26 cellular contexts compared by ENCODE assay signal in the genomic region with DNA sequence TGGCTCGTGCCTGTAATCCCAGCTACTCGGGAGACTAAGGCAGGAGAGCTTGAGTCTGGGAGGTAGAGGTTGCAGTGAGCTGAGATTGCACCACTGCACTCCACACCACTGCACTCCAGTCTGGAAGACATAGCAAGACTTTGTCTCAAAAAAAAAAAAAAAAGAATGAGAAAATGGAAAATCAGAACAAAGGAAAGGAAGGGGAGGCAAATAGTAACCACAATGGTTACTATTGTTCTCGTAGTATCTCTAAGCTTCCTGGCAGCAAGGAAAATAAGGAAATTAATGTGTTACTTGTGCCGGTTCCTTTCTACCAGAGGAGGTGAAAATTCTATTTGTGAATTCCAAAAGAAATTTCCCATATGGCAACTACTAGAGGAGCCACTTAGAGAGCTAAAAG. TPM values are rescaled to one million over a fixed set of nuclear protein-coding genes. Genes with fewer than 3 reads are reported as not detected.
"Had no signal": no experiment of that assay in that cellular context is flagged by ENCODE, and none has a peak within 500 bp of the region (broad histone marks: within the 10 kb centered on the region; RNA-seq: fewer than 3 reads in every experiment).

No MANE protein-coding gene starts in this region.

- H3K4me1 ChIP-seq: colonic mucosa, foreskin keratinocyte, heart right ventricle, left lung, psoas muscle, right lobe of liver, suprapubic skin, transverse colon, upper lobe of right lung, uterus had no signal

- DNase-seq: colonic mucosa; effector memory CD8-positive, alpha-beta T cell; foreskin keratinocyte; glutamatergic neuron; heart right ventricle; hippocampal formation; left cardiac atrium; left lung; mesenchymal stem cell; naive thymus-derived CD8-positive, alpha-beta T cell; nephron progenitor cell; occipital lobe; ovary; posterior cingulate gyrus; psoas muscle; right lobe of liver; small intestine; stimulated activated CD4-positive, alpha-beta T cell treated with anti-CD3 and anti-CD28 coated beads, Interleukin-15, amount 100 ng/mL, for 24 hours; stimulated activated CD4-positive, alpha-beta T cell treated with anti-CD3 and anti-CD28 coated beads, Interleukin-2, amount 100 ng/mL, for 48 hours; stimulated activated naive B cell treated with anti-CD40 and anti-IgM and Interleukin-4, amounts not matched to agents 10 μg/mL and 1 μg/mL and 100 μg/mL, for 72 hours; transverse colon; upper lobe of right lung; uterus had no signal

- H3K36me3 ChIP-seq: colonic mucosa, heart right ventricle, left lung, ovary, right lobe of liver, suprapubic skin, transverse colon, upper lobe of right lung, uterus had no signal

- H3K27me3 Mint-ChIP-seq: effector memory CD8-positive, alpha-beta T cell; stimulated activated naive B cell treated with anti-CD40 and anti-IgM and Interleukin-4, amounts not matched to agents 10 μg/mL and 1 μg/mL and 100 μg/mL, for 72 hours had no signal

- H3K27ac ChIP-seq: colonic mucosa, epithelial cell of prostate, foreskin keratinocyte, heart right ventricle, left lung, ovary, psoas muscle, right lobe of liver, suprapubic skin, transverse colon, upper lobe of right lung, uterus had no signal

- H3K27me3 ChIP-seq: colonic mucosa, foreskin keratinocyte, heart right ventricle, left lung, ovary, right lobe of liver, suprapubic skin, transverse colon, upper lobe of right lung, uterus had no signal

- H3K4me1 Mint-ChIP-seq: naive thymus-derived CD8-positive, alpha-beta T cell; nephron progenitor cell; stimulated activated naive B cell treated with anti-CD40 and anti-IgM and Interleukin-4, amounts not matched to agents 10 μg/mL and 1 μg/mL and 100 μg/mL, for 72 hours had no signal

- H3K27ac Mint-ChIP-seq: effector memory CD8-positive, alpha-beta T cell; naive thymus-derived CD8-positive, alpha-beta T cell; nephron progenitor cell; stimulated activated naive B cell treated with anti-CD40 and anti-IgM and Interleukin-4, amounts not matched to agents 10 μg/mL and 1 μg/mL and 100 μg/mL, for 72 hours; stimulated activated naive CD8-positive, alpha-beta T cell treated with anti-CD3 and anti-CD28 coated beads, Interleukin-15, Interleukin-2, amounts not matched to agents 100 ng/mL and 50 ng/mL, for 24 hours had no signal

- H3K4me3 Mint-ChIP-seq: effector memory CD8-positive, alpha-beta T cell; naive thymus-derived CD8-positive, alpha-beta T cell; nephron progenitor cell; stimulated activated naive B cell treated with anti-CD40 and anti-IgM and Interleukin-4, amounts not matched to agents 10 μg/mL and 1 μg/mL and 100 μg/mL, for 72 hours; stimulated activated naive CD8-positive, alpha-beta T cell treated with anti-CD3 and anti-CD28 coated beads, Interleukin-15, Interleukin-2, amounts not matched to agents 100 ng/mL and 50 ng/mL, for 24 hours had no signal

- H3K36me3 Mint-ChIP-seq: stimulated activated naive B cell treated with anti-CD40 and anti-IgM and Interleukin-4, amounts not matched to agents 10 μg/mL and 1 μg/mL and 100 μg/mL, for 72 hours had no signal

- H3K4me3 ChIP-seq: colonic mucosa, heart right ventricle, left lung, ovary, psoas muscle, right lobe of liver, suprapubic skin, transverse colon, upper lobe of right lung, uterus had no signal

RNA-seq across cellular contexts. Expression of a gene that starts 48.5 kb away (rescaled TPM):
- total RNA-seq: naive thymus-derived CD8-positive, alpha-beta T cell had no signal
- polyA plus RNA-seq: naive thymus-derived CD8-positive, alpha-beta T cell had no signal
